In genomic region chr2:206463685-206464084, GRCh38 we compare ENCODE assay signal across 27 cellular contexts. TPM values are rescaled to one million over a fixed set of nuclear protein-coding genes. Genes with fewer than 3 reads are reported as not detected.
"Had no signal": no experiment of that assay in that cellular context is flagged by ENCODE, and none has a peak within 500 bp of the region (broad histone marks: within the 10 kb centered on the region; RNA-seq: fewer than 3 reads in every experiment).

No MANE protein-coding gene starts in this region.

- H3K4me3 ChIP-seq: gastrocnemius medialis, lung, pancreas, sigmoid colon, testis, tibial artery had no signal

- H3K27me3 ChIP-seq: gastrocnemius medialis, pancreas, sigmoid colon, testis, tibial artery had no signal

- DNase-seq: cortex of kidney; effector memory CD8-positive, alpha-beta T cell; foreskin fibroblast; gastrocnemius medialis; head of caudate nucleus; hippocampal formation; immature natural killer cell; islet precursor cell; kidney glomerular epithelial cell; natural killer cell; pancreas; retina; sigmoid colon; stimulated activated CD4-positive, alpha-beta T cell treated with anti-CD3 and anti-CD28 coated beads, Interleukin-2, amount 100 ng/mL, for 24 hours; stimulated activated CD4-positive, alpha-beta T cell treated with anti-CD3 and anti-CD28 coated beads, Interleukin-4, amount 100 ng/mL, for 24 hours; stimulated activated naive CD8-positive, alpha-beta T cell treated with anti-CD3 and anti-CD28 coated beads, Interleukin-15, Interleukin-2, amounts not matched to agents 100 U/mL and 50 U/mL, for 24 hours; substantia nigra; testis; tibial artery had no signal

- H3K4me1 Mint-ChIP-seq: immature natural killer cell; memory B cell; natural killer cell; stimulated activated effector memory CD8-positive, alpha-beta T cell treated with anti-CD3 and anti-CD28 coated beads, Interleukin-12 subunit alpha, Interleukin-12 subunit beta, amount 100 ng/mL, for 72 hours had no signal

- ATAC-seq: effector memory CD8-positive, alpha-beta T cell; esophagus mucosa; gastrocnemius medialis; natural killer cell; pancreas; stimulated activated effector memory CD8-positive, alpha-beta T cell treated with anti-CD3 and anti-CD28 coated beads, Interleukin-12 subunit alpha, Interleukin-12 subunit beta, amount 100 ng/mL, for 72 hours; stimulated activated naive CD8-positive, alpha-beta T cell treated with anti-CD3 and anti-CD28 coated beads, Interleukin-15, Interleukin-2, amounts not matched to agents 100 U/mL and 50 U/mL, for 24 hours had no signal

- H3K4me3 Mint-ChIP-seq: effector memory CD8-positive, alpha-beta T cell; immature natural killer cell; memory B cell; natural killer cell; neural crest cell; stimulated activated effector memory CD8-positive, alpha-beta T cell treated with anti-CD3 and anti-CD28 coated beads, Interleukin-12 subunit alpha, Interleukin-12 subunit beta, amount 100 ng/mL, for 72 hours; type B pancreatic cell had no signal

- H3K9me3 ChIP-seq: gastrocnemius medialis, neutrophil, pancreas, testis had no signal

- H3K27ac ChIP-seq: epithelial cell of prostate, gastrocnemius medialis, neutrophil, pancreas, sigmoid colon, testis, tibial artery had no signal

- H3K9me3 Mint-ChIP-seq: stimulated activated effector memory CD8-positive, alpha-beta T cell treated with anti-CD3 and anti-CD28 coated beads, Interleukin-12 subunit alpha, Interleukin-12 subunit beta, amount 100 ng/mL, for 72 hours had no signal

- H3K27ac Mint-ChIP-seq: effector memory CD8-positive, alpha-beta T cell; immature natural killer cell; memory B cell; natural killer cell; stimulated activated effector memory CD8-positive, alpha-beta T cell treated with anti-CD3 and anti-CD28 coated beads, Interleukin-12 subunit alpha, Interleukin-12 subunit beta, amount 100 ng/mL, for 72 hours; type B pancreatic cell had no signal

- H3K36me3 ChIP-seq: gastrocnemius medialis, neutrophil, pancreas, sigmoid colon, tibial artery had no signal

- H3K36me3 Mint-ChIP-seq: memory B cell; natural killer cell; stimulated activated effector memory CD8-positive, alpha-beta T cell treated with anti-CD3 and anti-CD28 coated beads, Interleukin-12 subunit alpha, Interleukin-12 subunit beta, amount 100 ng/mL, for 72 hours had no signal

- H3K4me1 ChIP-seq: gastrocnemius medialis, pancreas, sigmoid colon, testis, tibial artery had no signal

RNA-seq across cellular contexts. Expression of gene ADAM23, which starts 20.4 kb away (rescaled TPM):
- polyA plus RNA-seq: immature natural killer cell had no signal
